In the genomic region with DNA sequence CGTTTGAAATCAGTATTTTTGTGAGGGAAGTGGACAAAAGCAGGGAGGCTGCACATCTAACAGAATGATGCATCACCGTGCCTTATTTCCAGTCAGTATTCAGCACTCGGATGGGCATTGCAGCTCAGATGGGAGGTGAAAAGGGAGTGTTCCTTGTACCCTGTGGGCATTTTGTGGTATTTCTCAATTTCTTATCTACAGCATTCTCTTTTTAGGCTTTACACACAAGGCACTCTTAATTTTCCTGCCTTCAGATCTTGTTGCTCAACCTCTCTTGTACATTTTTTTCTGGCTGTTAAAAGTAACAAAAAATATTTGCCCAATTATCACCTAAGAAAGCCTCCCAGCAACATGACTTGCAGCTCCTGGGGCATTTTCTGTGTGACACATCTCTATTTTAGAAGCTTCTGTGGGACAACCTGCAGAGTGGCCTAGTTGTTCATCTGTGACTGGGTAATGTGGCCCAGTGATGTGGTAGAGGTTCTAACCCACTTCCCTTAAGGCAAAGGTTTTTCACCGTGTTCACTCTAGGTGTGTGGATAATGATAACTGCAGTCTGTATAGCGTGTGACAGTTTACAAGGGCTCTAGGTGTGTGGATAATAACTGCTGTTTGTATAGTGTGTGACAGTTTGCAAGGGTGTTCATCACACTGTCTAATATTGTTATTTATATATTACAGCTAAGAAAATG, we compare ENCODE assay signal across 17 cellular contexts.
DNase-seq lines count a peak whose midpoint lies in the region; ATAC-seq lines count a peak whose summit lies in the region.
"Had no signal": no experiment of that assay in that cellular context is flagged by ENCODE, and none has a peak within 500 bp of the region (broad histone marks: within the 10 kb centered on the region; RNA-seq: fewer than 3 reads in every experiment).

No MANE protein-coding gene starts in this region.

- H3K4me1 Mint-ChIP-seq in stimulated activated naive CD8-positive, alpha-beta T cell treated with anti-CD3 and anti-CD28 coated beads, Interleukin-15, amount 100 ng/mL, for 72 hours, result no peaks in the 10 kb centered on the region
- no peaks in the 10 kb centered on the region for H3K4me1 Mint-ChIP-seq in naive thymus-derived CD4-positive, alpha-beta T cell

- CTCF ChIA-PET in naive thymus-derived CD4-positive, alpha-beta T cell (lab: Charles Lee), result no interaction called here

- no peaks in the 10 kb centered on the region for H3K4me1 ChIP-seq in naive thymus-derived CD4-positive, alpha-beta T cell (ENCODE audit: control insufficient read depth in 2 of 2, insufficient read depth in 2 of 2, low read length in 2 of 2)
- H3K4me1 ChIP-seq: A549, BE2C, SJSA1 had no signal

- no peak overlapping the region for H3K27ac ChIP-seq in naive thymus-derived CD4-positive, alpha-beta T cell (ENCODE audit: low read depth, low read length)
- H3K27ac ChIP-seq: A549, SJSA1 had no signal

- no peaks in the 10 kb centered on the region for H3K36me3 Mint-ChIP-seq in naive thymus-derived CD4-positive, alpha-beta T cell

- no peak overlapping the region for H3K4me3 Mint-ChIP-seq in stimulated activated naive CD8-positive, alpha-beta T cell treated with anti-CD3 and anti-CD28 coated beads, Interleukin-15, amount 100 ng/mL, for 72 hours
- no peak overlapping the region for H3K4me3 Mint-ChIP-seq in naive thymus-derived CD4-positive, alpha-beta T cell

- intact Hi-C loops in naive thymus-derived CD4-positive, alpha-beta T cell (cut with micrococcal nuclease), result no loop called here

- no peak overlapping the region for H3K27ac Mint-ChIP-seq in stimulated activated naive CD8-positive, alpha-beta T cell treated with anti-CD3 and anti-CD28 coated beads, Interleukin-15, amount 100 ng/mL, for 72 hours
- peak overlapping the region in 1 of 9 donors; percentile 10 for H3K27ac Mint-ChIP-seq in naive thymus-derived CD4-positive, alpha-beta T cell

- no peaks in the 10 kb centered on the region for H3K9me3 Mint-ChIP-seq in stimulated activated naive CD8-positive, alpha-beta T cell treated with anti-CD3 and anti-CD28 coated beads, Interleukin-15, amount 100 ng/mL, for 72 hours
- peaks cover 0 to 4% (median 2%) of the 10 kb centered on the region in 11 donors for H3K9me3 Mint-ChIP-seq in naive thymus-derived CD4-positive, alpha-beta T cell

- H3K36me3 ChIP-seq in naive thymus-derived CD4-positive, alpha-beta T cell (ENCODE audit: control insufficient read depth in 2 of 3, insufficient read depth in 3 of 3, low read length in 3 of 3), result no peaks in the 10 kb centered on the region
- H3K36me3 ChIP-seq: BE2C, SJSA1 had no signal

- H3K4me3 ChIP-seq in naive thymus-derived CD4-positive, alpha-beta T cell (ENCODE audit: low read length), result no peak overlapping the region
- H3K4me3 ChIP-seq: A549, SJSA1 had no signal

- DNase-seq in stimulated activated naive CD8-positive, alpha-beta T cell treated with anti-CD3 and anti-CD28 coated beads, Interleukin-15, amount 100 ng/mL, for 72 hours, result no peak
- no peak for DNase-seq in stimulated activated naive CD8-positive, alpha-beta T cell treated with anti-CD3 and anti-CD28 coated beads, Interleukin-15, Interleukin-2, amounts not matched to agents 100 U/mL and 50 U/mL, for 24 hours
- DNase-seq in OCI-M1 (lab: John Stamatoyannopoulos, UW) (peak; percentile 32), DMS79 (lab: John Stamatoyannopoulos, UW) (no peak), SKM-1 treated with dmso at 0.1 percent for 144 hours (lab: John Stamatoyannopoulos, UW; ENCODE audit: unreplicated experiment) (no peak), left lobe of liver (ENCODE audit: low spot score) (no peak)
- DNase-seq in naive thymus-derived CD4-positive, alpha-beta T cell, result no peak
- DNase-seq: BE2C, Karpas-422, MM.1S, NCI-H1048, NCI-H1436 treated with DMSO at 0.1 percent for 48 hours, NCI-H1930, NCI-H510A treated with DMSO at 0.1 percent for 48 hours, NCI-H748 treated with DMSO at 0.1 percent for 48 hours had no signal

- POLR2A ChIA-PET in naive thymus-derived CD4-positive, alpha-beta T cell (lab: Charles Lee), result no interaction called here

- peak; percentile 58 for ATAC-seq in stimulated activated naive CD8-positive, alpha-beta T cell treated with anti-CD3 and anti-CD28 coated beads, Interleukin-15, amount 100 ng/mL, for 72 hours
- no peak for ATAC-seq in stimulated activated naive CD8-positive, alpha-beta T cell treated with anti-CD3 and anti-CD28 coated beads, Interleukin-15, Interleukin-2, amounts not matched to agents 100 U/mL and 50 U/mL, for 24 hours
- ATAC-seq in naive thymus-derived CD4-positive, alpha-beta T cell, result peak; percentile 29
- no peak for ATAC-seq in left lobe of liver
- ATAC-seq: A549 had no signal

- no peaks in the 10 kb centered on the region for H3K27me3 ChIP-seq in naive thymus-derived CD4-positive, alpha-beta T cell (ENCODE audit: control insufficient read depth in 2 of 2, insufficient read depth in 2 of 2, low read length in 2 of 2)
- H3K27me3 ChIP-seq: BE2C, SJSA1 had no signal

- no peaks in the 10 kb centered on the region for H3K27me3 Mint-ChIP-seq in stimulated activated naive CD8-positive, alpha-beta T cell treated with anti-CD3 and anti-CD28 coated beads, Interleukin-15, amount 100 ng/mL, for 72 hours
- peaks cover 0 to 11% (median 4%) of the 10 kb centered on the region in 5 donors for H3K27me3 Mint-ChIP-seq in naive thymus-derived CD4-positive, alpha-beta T cell

- H3K9me3 ChIP-seq in naive thymus-derived CD4-positive, alpha-beta T cell (ENCODE audit: control insufficient read depth in 2 of 3, low read length in 3 of 3), result no peaks in the 10 kb centered on the region
- H3K9me3 ChIP-seq: A549, BE2C, SJSA1 had no signal

Comparison
In these comparisons a context has a peak if more than half of its experiments do, and no peak if none do; other contexts are left out.
1. ATAC-seq: peak in stimulated activated naive CD8-positive, alpha-beta T cell treated with anti-CD3 and anti-CD28 coated beads, Interleukin-15, amount 100 ng/mL, for 72 hours (single experiment) and naive thymus-derived CD4-positive, alpha-beta T cell (single experiment); none in stimulated activated naive CD8-positive, alpha-beta T cell treated with anti-CD3 and anti-CD28 coated beads, Interleukin-15, Interleukin-2, amounts not matched to agents 100 U/mL and 50 U/mL, for 24 hours (single experiment) and left lobe of liver (single experiment).